ENCODE assay signal across 29 cellular contexts in genomic region chr4:184953421-184953820, GRCh38.
"Had no signal": no experiment of that assay in that cellular context is flagged by ENCODE, and none has a peak within 500 bp of the region (broad histone marks: within the 10 kb centered on the region; RNA-seq: fewer than 3 reads in every experiment).

No MANE protein-coding gene starts in this region.

- H3K4me1 ChIP-seq: pancreas, right atrium auricular region, testis, thyroid gland, transverse colon, upper lobe of right lung had no signal

- H3K9me3 Mint-ChIP-seq: memory B cell; natural killer cell treated with Interleukin-12 subunit alpha and Interleukin-12 subunit beta and Interleukin-15 and Interleukin-18, amount 100 ng/mL, for 72 hours; stimulated activated memory B cell treated with anti-CD40 and anti-IgM and Interleukin-4, amounts not matched to agents 10 μg/mL and 1 μg/mL and 100 μg/mL, for 72 hours; stimulated activated naive CD8-positive, alpha-beta T cell treated with anti-CD3 and anti-CD28 coated beads, Interleukin-15, amount 100 ng/mL, for 72 hours had no signal

- H3K4me3 ChIP-seq: heart right ventricle, hepatocyte, left ventricle myocardium inferior, lung, mucosa of descending colon, pancreas, psoas muscle, right atrium auricular region, right lobe of liver, smooth muscle cell, testis, thyroid gland, transverse colon, upper lobe of right lung, vagina had no signal

- DNase-seq: heart right ventricle; islet precursor cell; left ventricle myocardium inferior; midbrain; mucosa of descending colon; naive thymus-derived CD4-positive, alpha-beta T cell; nucleus accumbens; pancreas; posterior cingulate gyrus; psoas muscle; stimulated activated CD4-positive, alpha-beta T cell treated with anti-CD3 and anti-CD28 coated beads, Interleukin-1b, Interleukin-23, amount 100 ng/mL, for 48 hours; stimulated activated CD4-positive, alpha-beta T cell treated with anti-CD3 and anti-CD28 coated beads, Interleukin-2, amount 100 ng/mL, for 48 hours; stimulated activated CD4-positive, alpha-beta T cell treated with anti-CD3 and anti-CD28 coated beads, Interleukin-4, amount 100 ng/mL, for 4 hours; stimulated activated CD8-positive, alpha-beta memory T cell treated with anti-CD3 and anti-CD28 coated beads, Interleukin-4, amount 100 ng/mL, for 48 hours; stimulated activated naive CD4-positive, alpha-beta T cell treated with Interleukin-2 at 50 U/mL for 16 hours; stimulated activated naive CD8-positive, alpha-beta T cell treated with anti-CD3 and anti-CD28 coated beads, Interleukin-15, amount 100 ng/mL, for 72 hours; testis; thyroid gland; transverse colon; upper lobe of right lung had no signal

- H3K4me3 Mint-ChIP-seq: memory B cell; naive thymus-derived CD4-positive, alpha-beta T cell; natural killer cell treated with Interleukin-12 subunit alpha and Interleukin-12 subunit beta and Interleukin-15 and Interleukin-18, amount 100 ng/mL, for 72 hours; stimulated activated memory B cell treated with anti-CD40 and anti-IgM and Interleukin-4, amounts not matched to agents 10 μg/mL and 1 μg/mL and 100 μg/mL, for 72 hours; stimulated activated naive CD8-positive, alpha-beta T cell treated with anti-CD3 and anti-CD28 coated beads, Interleukin-15, amount 100 ng/mL, for 72 hours had no signal

- H2AFZ ChIP-seq: hepatocyte had no signal

- H3K9me3 ChIP-seq: heart right ventricle, left ventricle myocardium inferior, mucosa of descending colon, pancreas, psoas muscle, right atrium auricular region, right lobe of liver, testis, thyroid gland, transverse colon, upper lobe of right lung, vagina had no signal

- H3K27me3 ChIP-seq: hepatocyte, pancreas, right atrium auricular region, right lobe of liver, testis, thyroid gland, transverse colon, upper lobe of right lung, vagina had no signal

- H3K36me3 Mint-ChIP-seq: memory B cell; naive thymus-derived CD4-positive, alpha-beta T cell; natural killer cell treated with Interleukin-12 subunit alpha and Interleukin-12 subunit beta and Interleukin-15 and Interleukin-18, amount 100 ng/mL, for 72 hours; stimulated activated memory B cell treated with anti-CD40 and anti-IgM and Interleukin-4, amounts not matched to agents 10 μg/mL and 1 μg/mL and 100 μg/mL, for 72 hours had no signal

- H3K27ac ChIP-seq: heart right ventricle, hepatocyte, left ventricle myocardium inferior, pancreas, psoas muscle, right atrium auricular region, right lobe of liver, testis, thyroid gland, transverse colon, upper lobe of right lung, vagina had no signal

- H3K4me2 ChIP-seq: hepatocyte, smooth muscle cell had no signal

- H3K79me2 ChIP-seq: hepatocyte had no signal

- H3K27ac Mint-ChIP-seq: memory B cell; naive thymus-derived CD4-positive, alpha-beta T cell; natural killer cell treated with Interleukin-12 subunit alpha and Interleukin-12 subunit beta and Interleukin-15 and Interleukin-18, amount 100 ng/mL, for 72 hours; stimulated activated memory B cell treated with anti-CD40 and anti-IgM and Interleukin-4, amounts not matched to agents 10 μg/mL and 1 μg/mL and 100 μg/mL, for 72 hours; stimulated activated naive CD8-positive, alpha-beta T cell treated with anti-CD3 and anti-CD28 coated beads, Interleukin-15, amount 100 ng/mL, for 72 hours had no signal

- FAIRE-seq: pancreas had no signal

- H3K4me1 Mint-ChIP-seq: memory B cell; stimulated activated memory B cell treated with anti-CD40 and anti-IgM and Interleukin-4, amounts not matched to agents 10 μg/mL and 1 μg/mL and 100 μg/mL, for 72 hours; stimulated activated naive CD8-positive, alpha-beta T cell treated with anti-CD3 and anti-CD28 coated beads, Interleukin-15, amount 100 ng/mL, for 72 hours had no signal

- H3K36me3 ChIP-seq: heart right ventricle, left ventricle myocardium inferior, pancreas, right atrium auricular region, right lobe of liver, thyroid gland, transverse colon, upper lobe of right lung, vagina had no signal
